28 cellular contexts compared by ENCODE assay signal in genomic region chr11:114344494-114344893, GRCh38. TPM values are rescaled to one million over a fixed set of nuclear protein-coding genes. Genes with fewer than 3 reads are reported as not detected.
"Had no signal": no experiment of that assay in that cellular context is flagged by ENCODE, and none has a peak within 500 bp of the region (broad histone marks: within the 10 kb centered on the region; RNA-seq: fewer than 3 reads in every experiment).

No MANE protein-coding gene starts in this region.

- H3K9me3 ChIP-seq: colonic mucosa, esophagus muscularis mucosa, esophagus squamous epithelium, gastrocnemius medialis, gastroesophageal sphincter had no signal

- ATAC-seq: effector memory CD8-positive, alpha-beta T cell; esophagus mucosa; foreskin keratinocyte; gastrocnemius medialis; gastroesophageal sphincter; heart left ventricle; heart right ventricle had no signal

- DNase-seq: colonic mucosa; cortex of kidney; dermis blood vessel endothelial cell; dorsolateral prefrontal cortex; effector CD4-positive, alpha-beta T cell; effector CD8-positive, alpha-beta T cell; effector memory CD4-positive, alpha-beta T cell; effector memory CD8-positive, alpha-beta T cell; endodermal cell; erythroblast; esophagus squamous epithelium; foreskin fibroblast; foreskin keratinocyte; foreskin melanocyte; gastrocnemius medialis; glutamatergic neuron; head of caudate nucleus; heart left ventricle; heart right ventricle had no signal

- H3K36me3 ChIP-seq: colonic mucosa, esophagus muscularis mucosa, esophagus squamous epithelium, gastrocnemius medialis, gastroesophageal sphincter, heart left ventricle, heart right ventricle had no signal

- H3K4me1 ChIP-seq: colonic mucosa had no signal

- H3K27ac ChIP-seq: colonic mucosa, coronary artery, dorsolateral prefrontal cortex, epithelial cell of prostate, esophagus muscularis mucosa, esophagus squamous epithelium, foreskin keratinocyte, gastrocnemius medialis, gastroesophageal sphincter, heart left ventricle, heart right ventricle had no signal

- FAIRE-seq: colon, endometrium, endothelial cell of umbilical vein, frontal cortex had no signal

- H3K27me3 ChIP-seq: colonic mucosa, dorsolateral prefrontal cortex, esophagus squamous epithelium, foreskin keratinocyte, gastrocnemius medialis, gastroesophageal sphincter, heart left ventricle, heart right ventricle had no signal

- H3K4me3 ChIP-seq: colonic mucosa, coronary artery, dorsolateral prefrontal cortex, esophagus muscularis mucosa, esophagus squamous epithelium, gastrocnemius medialis, gastroesophageal sphincter, heart left ventricle, heart right ventricle had no signal

RNA-seq across cellular contexts. Expression of gene NNMT, which starts 48.3 kb away (rescaled TPM):
- total RNA-seq: endodermal cell, foreskin keratinocyte had no signal
- polyA plus RNA-seq: foreskin keratinocyte had no signal
